Comparison of ENCODE assay signal across 8 cellular contexts in the genomic region with DNA sequence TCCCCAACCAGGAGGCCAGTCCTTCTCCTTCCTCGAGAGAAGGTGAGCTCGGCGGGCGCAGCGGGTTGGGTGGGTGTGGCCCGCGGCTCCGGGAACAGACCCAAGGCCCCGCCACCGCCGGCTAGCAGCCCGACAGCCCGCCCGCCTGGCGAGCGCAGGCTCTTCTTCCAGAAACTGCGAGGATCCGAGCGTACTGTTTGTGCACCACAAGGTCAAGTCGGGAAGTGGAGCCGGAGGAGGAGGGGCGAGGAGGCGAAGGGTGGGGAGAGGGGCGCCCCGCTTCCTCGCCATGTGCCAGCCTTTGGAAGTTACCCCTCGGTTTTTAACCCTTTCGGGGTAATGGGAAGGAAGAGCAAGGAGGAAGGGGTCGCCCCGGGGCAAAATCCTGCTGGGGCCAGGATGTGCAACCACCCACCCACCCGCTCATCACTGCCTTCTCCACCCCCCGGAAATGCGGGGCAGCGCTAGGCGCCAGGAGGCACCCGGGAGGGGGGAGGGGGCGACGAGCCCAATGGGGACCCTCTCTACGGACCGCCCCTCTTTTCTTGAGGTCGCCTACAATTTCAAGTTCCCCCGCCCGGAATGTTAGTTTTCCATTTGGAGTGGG. TPM values are rescaled to one million over a fixed set of nuclear protein-coding genes. Genes with fewer than 3 reads are reported as not detected.
A peak's percentile ranks its signal among the peaks of the same experiment; 100 is the strongest.
DNase-seq lines count a peak whose midpoint lies in the region; ATAC-seq and TF ChIP-seq lines count a peak whose summit lies in the region.

No MANE protein-coding gene starts in this region.

- peak in 3 of 4 donors; percentile 53 to 89 (median 62) for TF ChIP-seq POLR2A in upper lobe of left lung (IDR thresholded peaks at IDR 0.05)

- H3K4me1 ChIP-seq in upper lobe of left lung = peaks cover 22 to 28% (median 26%) of the 10 kb centered on the region in 4 donors

- H3K27me3 ChIP-seq in upper lobe of left lung = no peaks in the 10 kb centered on the region

- H3K36me3 ChIP-seq in KOPT-K1 (ENCODE audit: insufficient read depth, low read length) = peaks cover 3% of the 10 kb centered on the region; the same call in 1 of the 2 replicates
- no peaks in the 10 kb centered on the region for H3K36me3 ChIP-seq in upper lobe of left lung

- H3K4me1 Mint-ChIP-seq in T-helper 1 cell treated with Interleukin-12 subunit alpha and Interleukin-12 subunit beta and Interleukin-4 antibody, amounts not matched to agents 30 μg/mL and 1 μg/mL, for 36 hours (ENCODE audit: low read depth) = peaks cover 13% of the 10 kb centered on the region

- WGBS in upper lobe of left lung, 2 donors = 0 to 1% methylated on average over 29 to 31 of the region's 43 CpGs

- TF ChIP-seq CTCF in upper lobe of left lung (IDR thresholded peaks at IDR 0.05) = peak in 4 of 6 experiments; percentile 7 to 15 (median 8)

- peak overlapping the region; percentile 99 for H3K27ac ChIP-seq in KOPT-K1 (ENCODE audit: low read depth, low read length, poor library complexity, severe bottlenecking)
- H3K27ac ChIP-seq in angular gyrus (ENCODE audit: low read depth, low read length) = peak overlapping the region; percentile 97
- H3K27ac ChIP-seq in upper lobe of left lung = peak overlapping the region; percentile 96 to 98 (median 98)

- TF ChIP-seq EP300 in upper lobe of left lung (IDR thresholded peaks at IDR 0.05) = peak in 2 of 4 donors; percentile 4 to 60

- H3K27ac Mint-ChIP-seq in T-helper 1 cell treated with Interleukin-12 subunit alpha and Interleukin-12 subunit beta and Interleukin-4 antibody, amounts not matched to agents 30 μg/mL and 1 μg/mL, for 36 hours = peak overlapping the region; percentile 95

- H3K27me3 Mint-ChIP-seq in T-helper 1 cell treated with Interleukin-12 subunit alpha and Interleukin-12 subunit beta and Interleukin-4 antibody, amounts not matched to agents 30 μg/mL and 1 μg/mL, for 36 hours (ENCODE audit: low read depth) = peaks cover 25% of the 10 kb centered on the region

- H3K36me3 Mint-ChIP-seq in T-helper 1 cell treated with Interleukin-12 subunit alpha and Interleukin-12 subunit beta and Interleukin-4 antibody, amounts not matched to agents 30 μg/mL and 1 μg/mL, for 36 hours (ENCODE audit: low read depth) = peaks cover 4% of the 10 kb centered on the region

- ATAC-seq in left ventricle myocardium superior (peak; percentile 51), upper lobe of left lung (ENCODE audit: low FRiP score in 2 of 2) (peak; percentile 65 to 73), GM21528 (IDR thresholded peaks at IDR 0.05; ENCODE audit: low FRiP score, unreplicated experiment) (no peak)

- H3K9me3 ChIP-seq in KOPT-K1 (ENCODE audit: insufficient read depth, low read length, poor library complexity, severe bottlenecking) (no peaks in the 10 kb centered on the region), upper lobe of left lung (no peaks in the 10 kb centered on the region)

- H3K9me3 Mint-ChIP-seq in T-helper 1 cell treated with Interleukin-12 subunit alpha and Interleukin-12 subunit beta and Interleukin-4 antibody, amounts not matched to agents 30 μg/mL and 1 μg/mL, for 36 hours = no peaks in the 10 kb centered on the region

- DNase-seq in EH (ENCODE audit: low read depth) (peak; percentile 74), left ventricle myocardium superior (peak; percentile 92), posterior cingulate gyrus (peak; percentile 62 to 96 (median 77)), upper lobe of left lung (peak; percentile 91 to 95)

- intact Hi-C loops in left ventricle myocardium superior (cut with micrococcal nuclease) = no loop called here
- intact Hi-C loops in posterior cingulate gyrus (cut with DNase I) = loop anchor here (1.0 kb wide), 2 partner anchors 58 to 153 kb away; partner anchors contain the start of gene UBE2B

- H3K4me3 Mint-ChIP-seq in T-helper 1 cell treated with Interleukin-12 subunit alpha and Interleukin-12 subunit beta and Interleukin-4 antibody, amounts not matched to agents 30 μg/mL and 1 μg/mL, for 36 hours = peak overlapping the region; percentile 94

- peak overlapping the region; percentile 64 to 96 (median 86) for H3K4me3 ChIP-seq in upper lobe of left lung

RNA-seq across cellular contexts. Expression of gene JADE2, which starts 1.1 kb away (rescaled TPM):
- 28.7 TPM for total RNA-seq in left ventricle myocardium superior
- total RNA-seq in upper lobe of left lung = 100 to 1,000 TPM in 1 of 6 donors, 10 to 100 TPM in 5; 51.5 to 102 (median 69.5) TPM
